ENCODE assay signal across 20 cellular contexts in genomic region chr15:85651551-85651950, GRCh38.
"Had no signal": no experiment of that assay in that cellular context is flagged by ENCODE, and none has a peak within 500 bp of the region (broad histone marks: within the 10 kb centered on the region; RNA-seq: fewer than 3 reads in every experiment).

No MANE protein-coding gene starts in this region.

- H3K27me3 ChIP-seq: colonic mucosa, heart left ventricle, SJSA1, spleen, upper lobe of left lung, vagina had no signal

- DNase-seq: activated B cell treated with CpG ODN at 0.5 μM for 24 hours; activated CD4-positive, alpha-beta T cell treated with anti-CD3 and anti-CD28 coated beads for 36 hours; activated CD8-positive, alpha-beta memory T cell treated with anti-CD3 and anti-CD28 coated beads for 24 hours; anterior cingulate cortex; cerebellar nuclear complex; colonic mucosa; heart left ventricle; hypothalamus; naive thymus-derived CD8-positive, alpha-beta T cell; right cardiac atrium; spleen; stimulated activated naive CD8-positive, alpha-beta T cell treated with anti-CD3 and anti-CD28 coated beads, Interleukin-15, Interleukin-2, amounts not matched to agents 100 U/mL and 50 U/mL, for 24 hours; substantia nigra; T-cell; upper lobe of left lung had no signal

- H3K27ac Mint-ChIP-seq: activated B cell treated with CpG ODN at 0.5 μM for 24 hours; activated CD4-positive, alpha-beta T cell treated with anti-CD3 and anti-CD28 coated beads for 36 hours; activated naive CD4-positive, alpha-beta T cell treated with anti-CD3 and anti-CD28 coated beads, Interleukin-2, amount 50 U/mL, for 24 hours; T-helper 2 cell treated with Interferon-gamma antibody and Interleukin-4, amounts not matched to agents 5 μg/mL and 100 μg/mL, for 36 hours had no signal

- H3K4me3 ChIP-seq: colonic mucosa, heart left ventricle, SJSA1, spleen, upper lobe of left lung, vagina had no signal

- H3K27me3 Mint-ChIP-seq: activated B cell treated with CpG ODN at 0.5 μM for 24 hours; activated CD4-positive, alpha-beta T cell treated with anti-CD3 and anti-CD28 coated beads for 36 hours; activated naive CD4-positive, alpha-beta T cell treated with anti-CD3 and anti-CD28 coated beads, Interleukin-2, amount 50 U/mL, for 24 hours; naive thymus-derived CD8-positive, alpha-beta T cell; T-cell had no signal

- H3K27ac ChIP-seq: colonic mucosa, SJSA1, spleen, vagina had no signal

- H3K9me3 Mint-ChIP-seq: activated B cell treated with CpG ODN at 0.5 μM for 24 hours; activated naive CD4-positive, alpha-beta T cell treated with anti-CD3 and anti-CD28 coated beads, Interleukin-2, amount 50 U/mL, for 24 hours; naive thymus-derived CD8-positive, alpha-beta T cell; T-cell had no signal

- ATAC-seq: activated CD4-positive, alpha-beta T cell treated with anti-CD3 and anti-CD28 coated beads for 36 hours; heart left ventricle; left lobe of liver; naive thymus-derived CD8-positive, alpha-beta T cell; right cardiac atrium; stimulated activated naive CD8-positive, alpha-beta T cell treated with anti-CD3 and anti-CD28 coated beads, Interleukin-15, Interleukin-2, amounts not matched to agents 100 U/mL and 50 U/mL, for 24 hours; T-cell had no signal

- H3K4me3 Mint-ChIP-seq: activated B cell treated with CpG ODN at 0.5 μM for 24 hours; activated CD4-positive, alpha-beta T cell treated with anti-CD3 and anti-CD28 coated beads for 36 hours; activated naive CD4-positive, alpha-beta T cell treated with anti-CD3 and anti-CD28 coated beads, Interleukin-2, amount 50 U/mL, for 24 hours; naive thymus-derived CD8-positive, alpha-beta T cell; T-cell; T-helper 2 cell treated with Interferon-gamma antibody and Interleukin-4, amounts not matched to agents 5 μg/mL and 100 μg/mL, for 36 hours had no signal

- H3K4me1 ChIP-seq: colonic mucosa had no signal

- H3K9me3 ChIP-seq: colonic mucosa, heart left ventricle, SJSA1, spleen, upper lobe of left lung, vagina had no signal
